ENCODE assay signal across 23 cellular contexts in the genomic region with DNA sequence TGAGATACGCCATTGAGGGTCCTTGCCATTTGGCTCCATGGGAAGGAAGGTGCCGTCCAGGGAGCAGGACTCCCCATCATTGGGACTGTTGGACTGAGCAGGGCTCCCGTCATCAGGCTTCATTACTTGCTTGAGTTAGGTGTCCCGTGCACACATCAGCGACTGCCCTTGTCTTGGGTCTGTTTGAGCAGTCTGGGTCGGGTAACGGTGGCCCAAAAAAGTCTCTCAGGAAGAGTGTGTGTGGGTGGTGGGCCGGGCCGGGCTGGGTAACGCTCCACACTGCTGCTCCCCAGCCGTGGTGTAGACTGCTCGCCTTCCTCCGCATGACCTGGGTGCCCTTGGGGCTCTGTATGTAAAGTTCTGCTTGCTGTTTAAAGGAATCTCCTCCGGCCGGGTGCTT.
"Had no signal": no experiment of that assay in that cellular context is flagged by ENCODE, and none has a peak within 500 bp of the region (broad histone marks: within the 10 kb centered on the region; RNA-seq: fewer than 3 reads in every experiment).

No MANE protein-coding gene starts in this region.

- H3K9me3 ChIP-seq: esophagus muscularis mucosa, gastroesophageal sphincter, heart right ventricle, neutrophil, pancreas, stomach had no signal

- H3K4me1 ChIP-seq: esophagus muscularis mucosa, gastroesophageal sphincter, heart right ventricle, pancreas, stomach had no signal

- H3K36me3 ChIP-seq: pancreas had no signal

- H3K27me3 ChIP-seq: esophagus muscularis mucosa, gastroesophageal sphincter, heart right ventricle, neutrophil, pancreas, stomach had no signal

- ATAC-seq: activated CD4-positive, CD25-positive, alpha-beta regulatory T cell treated with anti-CD3 and anti-CD28 coated beads, Interleukin-2, amount 50 U/mL, for 24 hours; activated CD8-positive, alpha-beta T cell treated with anti-CD3 and anti-CD28 coated beads, Interleukin-2, amount 10 ng/mL, durations not matched to agents 7 days and 5 days; gastroesophageal sphincter; heart right ventricle; naive thymus-derived CD8-positive, alpha-beta T cell; pancreas had no signal

- H3K27me3 Mint-ChIP-seq: activated CD4-positive, alpha-beta T cell treated with anti-CD3 and anti-CD28 coated beads, Interleukin-2, amount 10 ng/mL, durations not matched to agents 7 days and 5 days; dendritic cell treated with granulocyte-macrophage colony-stimulating factor and Interleukin-4, amounts not matched to agents 40 ng/mL and 50 ng/mL, for 4 days; naive thymus-derived CD8-positive, alpha-beta T cell had no signal

- DNase-seq: activated CD4-positive, alpha-beta T cell treated with anti-CD3 and anti-CD28 coated beads, Interleukin-2, amount 10 ng/mL, durations not matched to agents 7 days and 5 days; activated CD8-positive, alpha-beta memory T cell treated with anti-CD3 and anti-CD28 coated beads, Interleukin-2, amount 50 U/mL, for 48 hours; activated CD8-positive, alpha-beta T cell treated with anti-CD3 and anti-CD28 coated beads, Interleukin-2, amount 10 ng/mL, durations not matched to agents 7 days and 5 days; activated effector memory CD4-positive, alpha-beta T cell treated with anti-CD3 and anti-CD28 coated beads, Interleukin-2, amount 50 U/mL, for 16 hours; activated naive CD4-positive, alpha-beta T cell treated with anti-CD3 and anti-CD28 coated beads, Interleukin-2, amount 50 U/mL, for 16 hours; activated T-cell treated with anti-CD3 and anti-CD28 coated beads, Interleukin-2, amount 50 U/mL, for 48 hours; cerebellar nuclear complex; effector CD8-positive, alpha-beta T cell; heart right ventricle; kidney glomerular epithelial cell; stimulated activated CD4-positive, alpha-beta T cell treated with anti-CD3 and anti-CD28 coated beads, Interleukin-12 subunit alpha, Interleukin-12 subunit beta, amount 100 ng/mL, for 4 hours; stimulated activated CD4-positive, alpha-beta T cell treated with anti-CD3 and anti-CD28 coated beads, Interleukin-1b, Interleukin-23, amount 100 ng/mL, for 48 hours; stomach; T-helper 1 cell; T-helper 9 cell; trophoblast cell had no signal

- H3K27ac Mint-ChIP-seq: activated CD4-positive, alpha-beta T cell treated with anti-CD3 and anti-CD28 coated beads, Interleukin-2, amount 10 ng/mL, durations not matched to agents 7 days and 5 days; dendritic cell treated with granulocyte-macrophage colony-stimulating factor and Interleukin-4, amounts not matched to agents 40 ng/mL and 50 ng/mL, for 4 days had no signal

- H3K4me3 ChIP-seq: esophagus muscularis mucosa, gastroesophageal sphincter, heart right ventricle, pancreas, stomach had no signal

- H3K9me3 Mint-ChIP-seq: activated CD4-positive, alpha-beta T cell treated with anti-CD3 and anti-CD28 coated beads, Interleukin-2, amount 10 ng/mL, durations not matched to agents 7 days and 5 days; dendritic cell treated with granulocyte-macrophage colony-stimulating factor and Interleukin-4, amounts not matched to agents 40 ng/mL and 50 ng/mL, for 4 days; naive thymus-derived CD8-positive, alpha-beta T cell had no signal

- H3K4me3 Mint-ChIP-seq: activated CD4-positive, alpha-beta T cell treated with anti-CD3 and anti-CD28 coated beads, Interleukin-2, amount 10 ng/mL, durations not matched to agents 7 days and 5 days; activated CD8-positive, alpha-beta T cell treated with anti-CD3 and anti-CD28 coated beads, Interleukin-2, amount 10 ng/mL, durations not matched to agents 7 days and 5 days; dendritic cell treated with granulocyte-macrophage colony-stimulating factor and Interleukin-4, amounts not matched to agents 40 ng/mL and 50 ng/mL, for 4 days; naive thymus-derived CD8-positive, alpha-beta T cell had no signal

- H3K27ac ChIP-seq: esophagus muscularis mucosa, gastroesophageal sphincter, heart right ventricle, neutrophil, pancreas, stomach had no signal
